Comparison of ENCODE assay signal across 26 cellular contexts in genomic region chr3:183018416-183019192, GRCh38. TPM values are rescaled to one million over a fixed set of nuclear protein-coding genes. Genes with fewer than 3 reads are reported as not detected.
A peak's percentile ranks its signal among the peaks of the same experiment; 100 is the strongest.
DNase-seq lines count a peak whose midpoint lies in the region; ATAC-seq and TF ChIP-seq lines count a peak whose summit lies in the region.
"Had no signal": no experiment of that assay in that cellular context is flagged by ENCODE, and none has a peak within 500 bp of the region (broad histone marks: within the 10 kb centered on the region; RNA-seq: fewer than 3 reads in every experiment).

No MANE protein-coding gene starts in this region.

- intact Hi-C loops in activated CD4-positive, alpha-beta T cell treated with anti-CD3 and anti-CD28 coated beads for 36 hours (cut with DNase I, micrococcal nuclease), result no loop called here

- CTCF ChIA-PET in activated CD4-positive, alpha-beta T cell treated with anti-CD3 and anti-CD28 coated beads for 36 hours (lab: Charles Lee), result no interaction called here

- no peaks in the 10 kb centered on the region for H3K4me1 Mint-ChIP-seq in activated CD4-positive, alpha-beta T cell treated with anti-CD3 and anti-CD28 coated beads for 36 hours
- H3K4me1 Mint-ChIP-seq in stimulated activated naive CD8-positive, alpha-beta T cell treated with anti-CD3 and anti-CD28 coated beads, Interleukin-15, amount 100 ng/mL, for 72 hours, result no peaks in the 10 kb centered on the region
- H3K4me1 Mint-ChIP-seq: GM23338 had no signal

- H3K27me3 Mint-ChIP-seq in activated CD4-positive, alpha-beta T cell treated with anti-CD3 and anti-CD28 coated beads for 36 hours, result no peaks in the 10 kb centered on the region
- H3K27me3 Mint-ChIP-seq in stimulated activated naive CD8-positive, alpha-beta T cell treated with anti-CD3 and anti-CD28 coated beads, Interleukin-15, amount 100 ng/mL, for 72 hours, result no peaks in the 10 kb centered on the region

- TF ChIP-seq CTCF in NB4 (IDR thresholded peaks at IDR 0.05; ENCODE audit: low read depth, low read length), result no peak

- H3K36me3 Mint-ChIP-seq in activated CD4-positive, alpha-beta T cell treated with anti-CD3 and anti-CD28 coated beads for 36 hours (ENCODE audit: low read depth), result peaks cover 29% of the 10 kb centered on the region

- H3K9me3 Mint-ChIP-seq in activated CD4-positive, alpha-beta T cell treated with anti-CD3 and anti-CD28 coated beads for 36 hours (ENCODE audit: low read depth), result no peaks in the 10 kb centered on the region
- H3K9me3 Mint-ChIP-seq in stimulated activated naive CD8-positive, alpha-beta T cell treated with anti-CD3 and anti-CD28 coated beads, Interleukin-15, amount 100 ng/mL, for 72 hours, result no peaks in the 10 kb centered on the region
- H3K9me3 Mint-ChIP-seq: GM23338, H9 had no signal

- no peak overlapping the region for H3K27ac Mint-ChIP-seq in activated CD4-positive, alpha-beta T cell treated with anti-CD3 and anti-CD28 coated beads for 36 hours
- H3K27ac Mint-ChIP-seq in stimulated activated naive CD8-positive, alpha-beta T cell treated with anti-CD3 and anti-CD28 coated beads, Interleukin-15, amount 100 ng/mL, for 72 hours, result no peak overlapping the region
- H3K27ac Mint-ChIP-seq: GM23338, H9 had no signal

- TF ChIP-seq POLR2A in NB4 (IDR thresholded peaks at IDR 0.05; ENCODE audit: extremely low read depth, insufficient read length), result no peak

- H3K27ac ChIP-seq in caudate nucleus (ENCODE audit: low read depth, low read length), result no peak overlapping the region
- H3K27ac ChIP-seq: 22Rv1, SJCRH30 had no signal

- no peak for DNase-seq in activated CD4-positive, alpha-beta T cell treated with anti-CD3 and anti-CD28 coated beads for 36 hours
- DNase-seq in activated CD4-positive, alpha-beta T cell treated with anti-CD3 and anti-CD28 coated beads for 4 hours, result no peak
- no peak for DNase-seq in stimulated activated naive CD8-positive, alpha-beta T cell treated with anti-CD3 and anti-CD28 coated beads, Interleukin-15, amount 100 ng/mL, for 72 hours
- no peak for DNase-seq in stimulated activated naive CD8-positive, alpha-beta T cell treated with anti-CD3 and anti-CD28 coated beads, Interleukin-15, Interleukin-2, amounts not matched to agents 100 U/mL and 50 U/mL, for 24 hours
- DNase-seq in NB4 (ENCODE audit: low read depth), result peak; percentile 4
- no peak for DNase-seq in stimulated activated CD4-positive, alpha-beta T cell treated with anti-CD3 and anti-CD28 coated beads, Interleukin-4, amount 100 ng/mL, for 24 hours
- no peak for DNase-seq in caudate nucleus (lab: John Stamatoyannopoulos, UW)
- DNase-seq: ACHN; COR-L47; DMS53; H9; IMR-90; NCI-H1105 treated with DMSO at 0.1 percent for 48 hours; NCI-H146; NCI-H2029; NCI-H446 treated with DMSO at 0.1 percent for 48 hours; NCI-H526; NCI-H82; NK-92 treated with Interleukin-12 subunit alpha and Interleukin-12 subunit beta, amount 100 ng/mL, for 24 hours; PC-3; SJCRH30 had no signal

- peak; percentile 49 for ATAC-seq in activated CD4-positive, alpha-beta T cell treated with anti-CD3 and anti-CD28 coated beads for 36 hours
- peak; percentile 50 for ATAC-seq in stimulated activated naive CD8-positive, alpha-beta T cell treated with anti-CD3 and anti-CD28 coated beads, Interleukin-15, amount 100 ng/mL, for 72 hours
- no peak for ATAC-seq in stimulated activated naive CD8-positive, alpha-beta T cell treated with anti-CD3 and anti-CD28 coated beads, Interleukin-15, Interleukin-2, amounts not matched to agents 100 U/mL and 50 U/mL, for 24 hours
- no peak for ATAC-seq in HG03460 (IDR thresholded peaks at IDR 0.05; ENCODE audit: unreplicated experiment)
- ATAC-seq: GM12878, GM23338, PC-3, Right ventricle myocardium inferior had no signal

- H3K4me3 Mint-ChIP-seq in activated CD4-positive, alpha-beta T cell treated with anti-CD3 and anti-CD28 coated beads for 36 hours, result no peak overlapping the region
- no peak overlapping the region for H3K4me3 Mint-ChIP-seq in stimulated activated naive CD8-positive, alpha-beta T cell treated with anti-CD3 and anti-CD28 coated beads, Interleukin-15, amount 100 ng/mL, for 72 hours
- H3K4me3 Mint-ChIP-seq: GM23338, H9 had no signal

- POLR2A ChIA-PET in activated CD4-positive, alpha-beta T cell treated with anti-CD3 and anti-CD28 coated beads for 36 hours (lab: Charles Lee), result no interaction called here

- no peak overlapping the region for H3K4me3 ChIP-seq in NB4 (ENCODE audit: low read depth, low read length)
- H3K4me3 ChIP-seq: GM12878, GM23338, SJCRH30 had no signal

RNA-seq across cellular contexts. Expression of gene DCUN1D1, which starts 38.3 kb away (rescaled TPM):
- total RNA-seq in activated CD4-positive, alpha-beta T cell treated with anti-CD3 and anti-CD28 coated beads for 36 hours, result 10 to 100 TPM; 40.0 to 52.9 TPM

Comparison
In these comparisons a context has a peak if more than half of its experiments do, and no peak if none do; other contexts are left out.
1. ATAC-seq: peak in activated CD4-positive, alpha-beta T cell treated with anti-CD3 and anti-CD28 coated beads for 36 hours (single experiment) and stimulated activated naive CD8-positive, alpha-beta T cell treated with anti-CD3 and anti-CD28 coated beads, Interleukin-15, amount 100 ng/mL, for 72 hours (single experiment); none in stimulated activated naive CD8-positive, alpha-beta T cell treated with anti-CD3 and anti-CD28 coated beads, Interleukin-15, Interleukin-2, amounts not matched to agents 100 U/mL and 50 U/mL, for 24 hours (single experiment) and HG03460 (single experiment).